27 cellular contexts compared by ENCODE assay signal in the genomic region with DNA sequence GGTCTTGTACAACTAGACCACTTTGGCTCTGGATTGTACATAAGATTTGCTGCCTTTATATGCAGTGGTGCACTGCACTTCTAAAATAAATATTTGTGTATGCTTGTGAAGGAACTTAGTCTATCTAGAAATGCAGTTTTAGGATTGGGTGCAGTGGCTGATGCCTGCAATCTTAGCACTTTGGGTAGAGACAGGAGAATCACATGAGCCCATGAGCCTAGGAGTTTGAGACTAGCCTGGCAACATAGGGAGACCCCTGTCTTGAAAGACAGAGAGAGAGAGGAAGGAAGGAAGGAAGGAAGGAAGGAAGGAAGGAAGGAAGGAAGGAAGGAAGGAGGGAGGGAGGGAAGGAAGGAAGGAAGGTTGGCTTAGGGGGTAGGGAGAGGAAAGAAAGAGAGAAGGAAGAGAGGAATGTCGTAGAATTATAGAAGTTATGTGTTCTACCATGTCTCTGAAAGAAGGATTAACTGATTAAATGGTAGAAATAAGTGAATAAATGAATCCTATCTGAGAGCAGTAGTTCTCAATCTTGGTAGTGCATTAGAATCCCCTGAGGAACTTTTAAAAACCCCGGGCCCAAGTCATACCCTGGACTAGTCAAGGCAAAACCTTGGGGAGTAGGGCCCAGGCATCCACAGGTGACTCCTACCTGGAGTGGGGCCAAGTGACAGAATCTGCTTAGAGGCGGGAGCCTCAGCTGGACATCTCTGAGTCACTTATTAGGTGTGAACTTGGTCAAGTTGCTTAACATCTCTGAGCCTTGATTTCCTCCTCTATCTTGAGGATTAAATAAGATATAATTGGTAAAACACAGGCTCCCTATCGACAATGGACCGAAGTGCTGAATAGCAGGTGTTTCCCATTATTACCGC.
"Had no signal": no experiment of that assay in that cellular context is flagged by ENCODE, and none has a peak within 500 bp of the region (broad histone marks: within the 10 kb centered on the region; RNA-seq: fewer than 3 reads in every experiment).

No MANE protein-coding gene starts in this region.

- ATAC-seq: activated T-helper 17 cell treated with anti-CD3 and anti-CD28 coated beads, Interleukin-2, amount 50 U/mL, for 72 hours; K562 had no signal

- H3K36me3 ChIP-seq: Peyer's patch had no signal

- H3K27me3 ChIP-seq: Peyer's patch had no signal

- H3K27ac Mint-ChIP-seq: activated CD4-positive, alpha-beta memory T cell treated with anti-CD3 and anti-CD28 coated beads, Interleukin-2, amount 10 ng/mL, durations not matched to agents 7 days and 5 days; activated CD4-positive, alpha-beta T cell treated with anti-CD3 and anti-CD28 coated beads, Interleukin-2, amount 10 ng/mL, durations not matched to agents 7 days and 5 days; activated naive CD4-positive, alpha-beta T cell treated with anti-CD3 and anti-CD28 coated beads for 36 hours; activated naive CD8-positive, alpha-beta T cell; activated T-helper 17 cell treated with anti-CD3 and anti-CD28 coated beads, Interleukin-2, amount 50 U/mL, for 72 hours; brain had no signal

- H3K36me3 Mint-ChIP-seq: activated naive CD8-positive, alpha-beta T cell had no signal

- H3K4me3 ChIP-seq: K562, Peyer's patch had no signal

- H3K27me3 Mint-ChIP-seq: activated CD4-positive, alpha-beta memory T cell treated with anti-CD3 and anti-CD28 coated beads, Interleukin-2, amount 10 ng/mL, durations not matched to agents 7 days and 5 days; activated CD4-positive, alpha-beta T cell treated with anti-CD3 and anti-CD28 coated beads, Interleukin-2, amount 10 ng/mL, durations not matched to agents 7 days and 5 days; activated naive CD8-positive, alpha-beta T cell; activated T-helper 17 cell treated with anti-CD3 and anti-CD28 coated beads, Interleukin-2, amount 50 U/mL, for 72 hours; brain had no signal

- H3K9me3 Mint-ChIP-seq: activated CD4-positive, alpha-beta memory T cell treated with anti-CD3 and anti-CD28 coated beads, Interleukin-2, amount 10 ng/mL, durations not matched to agents 7 days and 5 days; activated T-helper 17 cell treated with anti-CD3 and anti-CD28 coated beads, Interleukin-2, amount 50 U/mL, for 72 hours had no signal

- H3K4me1 ChIP-seq: Peyer's patch had no signal

- DNase-seq: activated CD4-positive, alpha-beta memory T cell treated with anti-CD3 and anti-CD28 coated beads, Interleukin-2, amount 10 ng/mL, durations not matched to agents 7 days and 5 days; activated CD4-positive, alpha-beta T cell treated with anti-CD3 and anti-CD28 coated beads, Interleukin-2, amount 10 ng/mL, durations not matched to agents 7 days and 5 days; activated CD4-positive, CD25-positive, alpha-beta regulatory T cell; activated gamma-delta T cell; activated naive CD4-positive, alpha-beta T cell treated with anti-CD3 and anti-CD28 coated beads for 36 hours; activated T-cell treated with anti-CD3 and anti-CD28 coated beads for 4 hours; activated T-cell treated with anti-CD3 and anti-CD28 coated beads, Interleukin-2, amount 50 U/mL, for 48 hours; amygdala; cerebellar nuclear complex; Kasumi-1; MM.1S; NCI-H1105; NCI-H1436; NCI-H1694 treated with DMSO at 0.1 percent for 48 hours; NCI-H2029 treated with DMSO at 0.1 percent for 48 hours; NCI-H345; NCI-H510A; NCI-H526 treated with DMSO at 0.1 percent for 48 hours; NCI-H82; Peyer's patch; SIG-M5; T-helper 1 cell had no signal

- H3K4me1 Mint-ChIP-seq: activated CD4-positive, alpha-beta memory T cell treated with anti-CD3 and anti-CD28 coated beads, Interleukin-2, amount 10 ng/mL, durations not matched to agents 7 days and 5 days; activated CD4-positive, alpha-beta T cell treated with anti-CD3 and anti-CD28 coated beads, Interleukin-2, amount 10 ng/mL, durations not matched to agents 7 days and 5 days; activated T-helper 17 cell treated with anti-CD3 and anti-CD28 coated beads, Interleukin-2, amount 50 U/mL, for 72 hours; brain had no signal

- H3K9me3 ChIP-seq: Peyer's patch had no signal

- H3K27ac ChIP-seq: Peyer's patch, VCaP had no signal

- H3K4me3 Mint-ChIP-seq: activated CD4-positive, alpha-beta memory T cell treated with anti-CD3 and anti-CD28 coated beads, Interleukin-2, amount 10 ng/mL, durations not matched to agents 7 days and 5 days; activated CD4-positive, alpha-beta T cell treated with anti-CD3 and anti-CD28 coated beads, Interleukin-2, amount 10 ng/mL, durations not matched to agents 7 days and 5 days; activated naive CD4-positive, alpha-beta T cell treated with anti-CD3 and anti-CD28 coated beads for 36 hours; activated naive CD8-positive, alpha-beta T cell; activated T-helper 17 cell treated with anti-CD3 and anti-CD28 coated beads, Interleukin-2, amount 50 U/mL, for 72 hours; brain had no signal
